In the genomic region with DNA sequence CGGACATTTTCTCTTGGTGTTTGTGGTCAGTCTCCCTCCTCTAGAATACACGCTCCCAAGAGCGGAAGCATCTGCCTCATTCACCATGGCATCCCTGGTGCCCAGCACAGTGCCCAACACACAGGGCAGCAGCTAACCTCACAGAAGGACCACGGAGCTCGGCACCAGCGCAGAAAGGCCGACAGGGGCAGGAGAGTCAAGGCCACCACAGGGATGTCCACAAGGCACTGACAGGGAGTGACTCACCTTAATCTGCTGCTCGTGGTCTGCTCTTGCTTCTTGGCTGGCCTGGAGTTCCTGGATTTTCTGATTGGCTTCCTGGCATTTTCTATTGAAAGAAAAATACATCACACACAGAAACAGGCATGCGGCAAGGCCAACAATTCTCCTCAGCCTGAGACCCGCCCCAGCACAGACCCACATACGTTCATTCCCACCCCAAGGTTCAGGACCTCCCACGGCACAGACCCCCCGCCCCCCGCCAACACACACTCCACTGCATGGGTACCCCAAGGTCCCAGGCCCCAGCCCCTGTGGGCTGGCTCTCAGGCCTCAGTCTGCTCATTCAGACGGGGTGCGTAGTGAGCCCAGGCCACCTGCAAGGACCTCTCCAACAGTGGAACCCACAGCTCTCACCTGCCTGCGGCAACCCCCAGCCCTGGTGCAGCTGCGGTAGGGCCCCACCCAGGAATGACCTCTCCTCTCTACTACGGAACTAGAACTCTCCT, we compare ENCODE assay signal across 1 cellular context.
TF ChIP-seq lines count a peak whose summit lies in the region.

No MANE protein-coding gene starts in this region.

TF ChIP-seq in GM12878, 131 proteins besides CTCF, POLR2A, EP300 and RAD21:
- no peak for TF ChIP-seq SUZ12 (IDR thresholded peaks at IDR 0.05; ENCODE audit: unreplicated experiment)
- no peak for TF ChIP-seq YBX1 (IDR thresholded peaks at IDR 0.05)
- no peak for TF ChIP-seq BHLHE40 (IDR thresholded peaks at IDR 0.05; ENCODE audit: borderline replicate concordance in 1 of 2, low read depth in 2 of 2, low read length in 1 of 2)
- TF ChIP-seq BRCA1 (IDR thresholded peaks at IDR 0.05; ENCODE audit: low read depth, low read length) = no peak
- TF ChIP-seq, protein P1, sequence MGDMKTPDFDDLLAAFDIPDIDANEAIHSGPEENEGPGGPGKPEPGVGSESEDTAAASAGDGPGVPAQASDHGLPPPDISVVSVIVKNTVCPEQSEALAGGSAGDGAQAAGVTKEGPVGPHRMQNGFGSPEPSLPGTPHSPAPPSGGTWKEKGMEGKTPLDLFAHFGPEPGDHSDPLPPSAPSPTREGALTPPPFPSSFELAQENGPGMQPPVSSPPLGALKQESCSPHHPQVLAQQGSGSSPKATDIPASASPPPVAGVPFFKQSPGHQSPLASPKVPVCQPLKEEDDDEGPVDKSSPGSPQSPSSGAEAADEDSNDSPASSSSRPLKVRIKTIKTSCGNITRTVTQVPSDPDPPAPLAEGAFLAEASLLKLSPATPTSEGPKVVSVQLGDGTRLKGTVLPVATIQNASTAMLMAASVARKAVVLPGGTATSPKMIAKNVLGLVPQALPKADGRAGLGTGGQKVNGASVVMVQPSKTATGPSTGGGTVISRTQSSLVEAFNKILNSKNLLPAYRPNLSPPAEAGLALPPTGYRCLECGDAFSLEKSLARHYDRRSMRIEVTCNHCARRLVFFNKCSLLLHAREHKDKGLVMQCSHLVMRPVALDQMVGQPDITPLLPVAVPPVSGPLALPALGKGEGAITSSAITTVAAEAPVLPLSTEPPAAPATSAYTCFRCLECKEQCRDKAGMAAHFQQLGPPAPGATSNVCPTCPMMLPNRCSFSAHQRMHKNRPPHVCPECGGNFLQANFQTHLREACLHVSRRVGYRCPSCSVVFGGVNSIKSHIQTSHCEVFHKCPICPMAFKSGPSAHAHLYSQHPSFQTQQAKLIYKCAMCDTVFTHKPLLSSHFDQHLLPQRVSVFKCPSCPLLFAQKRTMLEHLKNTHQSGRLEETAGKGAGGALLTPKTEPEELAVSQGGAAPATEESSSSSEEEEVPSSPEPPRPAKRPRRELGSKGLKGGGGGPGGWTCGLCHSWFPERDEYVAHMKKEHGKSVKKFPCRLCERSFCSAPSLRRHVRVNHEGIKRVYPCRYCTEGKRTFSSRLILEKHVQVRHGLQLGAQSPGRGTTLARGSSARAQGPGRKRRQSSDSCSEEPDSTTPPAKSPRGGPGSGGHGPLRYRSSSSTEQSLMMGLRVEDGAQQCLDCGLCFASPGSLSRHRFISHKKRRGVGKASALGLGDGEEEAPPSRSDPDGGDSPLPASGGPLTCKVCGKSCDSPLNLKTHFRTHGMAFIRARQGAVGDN (IDR thresholded peaks at IDR 0.05) = no peak
TF ChIP-seq in GM12878: peak in this region for 0.
